8 cellular contexts compared by ENCODE assay signal in the genomic region with DNA sequence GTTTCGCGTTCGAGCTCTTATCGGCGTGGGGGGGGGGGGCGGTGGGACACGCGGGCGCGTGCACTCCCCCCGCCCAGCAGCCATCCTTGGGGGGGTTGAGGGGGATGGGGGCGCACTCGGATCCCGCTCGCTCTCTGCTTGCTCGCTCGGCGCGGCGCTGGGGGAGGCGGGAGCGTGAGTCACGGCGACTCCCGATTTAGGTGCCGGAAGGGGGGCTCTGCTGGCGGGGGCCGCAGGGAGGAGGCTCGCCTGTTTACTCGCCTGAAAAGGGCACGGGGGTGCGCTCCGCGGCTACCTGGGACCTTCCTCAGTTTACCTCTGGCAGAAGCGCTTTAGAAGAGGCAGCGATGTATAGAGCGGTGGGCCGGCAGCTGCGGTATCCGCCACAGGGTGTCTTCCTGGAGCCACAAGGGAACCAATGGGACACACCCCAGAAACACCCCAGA. TPM values are rescaled to one million over a fixed set of nuclear protein-coding genes. Genes with fewer than 3 reads are reported as not detected.
DNase-seq lines count a peak whose midpoint lies in the region; ATAC-seq lines count a peak whose summit lies in the region.

No MANE protein-coding gene starts in this region.

- no peaks in the 10 kb centered on the region for H3K36me3 Mint-ChIP-seq in activated naive CD8-positive, alpha-beta T cell

- peak overlapping the region; percentile 97 for H3K4me3 Mint-ChIP-seq in activated naive CD8-positive, alpha-beta T cell

- peak overlapping the region; percentile 95 for H3K4me3 ChIP-seq in BLaER1
- peak overlapping the region; percentile 35 to 52 for H3K4me3 ChIP-seq in mesenchymal stem cell (ENCODE audit: insufficient read depth in 1 of 2, low read depth in 1 of 2, low read length in 2 of 2)

- peaks cover 58% of the 10 kb centered on the region for H3K4me1 Mint-ChIP-seq in activated naive CD8-positive, alpha-beta T cell (ENCODE audit: low read depth)

- 1% methylated on average over 30 of the region's 40 CpGs for WGBS in mesenchymal stem cell

- H3K36me3 ChIP-seq in BLaER1 (no peaks in the 10 kb centered on the region), mesenchymal stem cell (ENCODE audit: control insufficient read depth in 1 of 2, insufficient read depth in 2 of 2, low read depth in 1 of 2, low read length in 2 of 2) (no peaks in the 10 kb centered on the region)

- peaks cover 21% of the 10 kb centered on the region for H3K27me3 Mint-ChIP-seq in activated naive CD8-positive, alpha-beta T cell

- peak overlapping the region in 1 of 2 experiments; percentile 5 for H3K18ac ChIP-seq in mesenchymal stem cell (ENCODE audit: low read depth in 1 of 2, low read length in 2 of 2)

- H4K20me1 ChIP-seq in BLaER1: peaks cover 51% of the 10 kb centered on the region

- H3K9ac ChIP-seq in BLaER1 (peak overlapping the region; percentile 92), mesenchymal stem cell (ENCODE audit: low read length) (peak overlapping the region; percentile 33)

- H4K8ac ChIP-seq in mesenchymal stem cell (ENCODE audit: low read length): no peak overlapping the region

- peak overlapping the region; percentile 95 for H3K27ac ChIP-seq in BLaER1
- H3K27ac ChIP-seq in mesenchymal stem cell (ENCODE audit: low read length, poor library complexity, severe bottlenecking): no peak overlapping the region

- peak overlapping the region; percentile 98 for H3K27ac Mint-ChIP-seq in activated naive CD8-positive, alpha-beta T cell

- DNase-seq in HK-2 (ENCODE audit: unreplicated experiment) (peak; percentile 38), mesenchymal stem cell (no peak), GOT3 (lab: John Stamatoyannopoulos, UW) (no peak), G401 (ENCODE audit: low spot score) (no peak)

- H2AFZ ChIP-seq in mesenchymal stem cell (ENCODE audit: low read depth, low read length): no peak overlapping the region

- no peak overlapping the region for H2BK12ac ChIP-seq in mesenchymal stem cell (ENCODE audit: low read length in 2 of 2)

- no peak overlapping the region for H4K91ac ChIP-seq in mesenchymal stem cell (ENCODE audit: low read length)

- no peak overlapping the region for H2AK5ac ChIP-seq in mesenchymal stem cell (ENCODE audit: low read length, severe bottlenecking)

- H2BK120ac ChIP-seq in mesenchymal stem cell (ENCODE audit: low read depth, low read length): no peak overlapping the region

- no peak overlapping the region for H2BK5ac ChIP-seq in mesenchymal stem cell (ENCODE audit: low read depth, low read length, poor library complexity, severe bottlenecking)

- H3K27me3 ChIP-seq in BLaER1 (no peaks in the 10 kb centered on the region), mesenchymal stem cell (ENCODE audit: control insufficient read depth in 1 of 2, insufficient read depth in 1 of 2, low read length in 2 of 2) (peaks cover 69 to 73% of the 10 kb centered on the region in 2 experiments)

- H3K9me3 ChIP-seq in BLaER1: peaks cover 5% of the 10 kb centered on the region; the same call in 1 of the 2 replicates
- H3K9me3 ChIP-seq in mesenchymal stem cell (ENCODE audit: control insufficient read depth, low read length): peaks cover 3% of the 10 kb centered on the region

- no peaks in the 10 kb centered on the region for H3K9me3 Mint-ChIP-seq in activated naive CD8-positive, alpha-beta T cell (ENCODE audit: low read depth)

- no peaks in the 10 kb centered on the region for H3K79me1 ChIP-seq in mesenchymal stem cell (replicated peaks; ENCODE audit: low read length, poor library complexity, severe bottlenecking)

- H3K4me2 ChIP-seq in BLaER1: peak overlapping the region; percentile 97
- peak overlapping the region; percentile 64 for H3K4me2 ChIP-seq in mesenchymal stem cell (ENCODE audit: low read length, poor library complexity, severe bottlenecking)

- H3K23ac ChIP-seq in mesenchymal stem cell (ENCODE audit: low read length in 2 of 2): no peak overlapping the region

- no peak overlapping the region for H2BK15ac ChIP-seq in mesenchymal stem cell (ENCODE audit: low read depth, poor library complexity, severe bottlenecking)

- no peak for ATAC-seq in GM21723 (IDR thresholded peaks at IDR 0.05; ENCODE audit: unreplicated experiment)
- no peak for ATAC-seq in HG03095 (IDR thresholded peaks at IDR 0.05; ENCODE audit: unreplicated experiment)

- no peak overlapping the region for H3K14ac ChIP-seq in mesenchymal stem cell (ENCODE audit: low read length in 2 of 2)

- peak overlapping the region in 1 of 2 experiments; percentile 69 for H3K4ac ChIP-seq in mesenchymal stem cell (ENCODE audit: low read depth in 1 of 2, low read length in 2 of 2)

- H3K4me1 ChIP-seq in BLaER1 (peaks cover 70% of the 10 kb centered on the region), mesenchymal stem cell (ENCODE audit: control insufficient read depth, insufficient read depth, low read depth, low read length) (peaks cover 42% of the 10 kb centered on the region)

- in situ Hi-C loops in G401 (cut with HindIII; ENCODE audit: low sequenced_read_pairs): no loop called here

RNA-seq across cellular contexts. Expression of a gene that starts 1.1 kb away (rescaled TPM):
- polyA plus RNA-seq in mesenchymal stem cell (2013, experiment 1 of 2): 10.4 TPM
- polyA plus RNA-seq in mesenchymal stem cell (2013, experiment 2 of 2): 10.3 TPM
- total RNA-seq in G401 (2014; rRNA removed; shearing (Covaris generic)): 7.6 and 10.7 TPM in 2 replicates

RNA-seq across cellular contexts. Expression of a gene that starts 15.9 kb away (rescaled TPM):
- polyA plus RNA-seq in mesenchymal stem cell (2013, experiment 1 of 2): 163 TPM
- polyA plus RNA-seq in mesenchymal stem cell (2013, experiment 2 of 2): 156 TPM
- 298 and 319 TPM in 2 replicates for total RNA-seq in G401 (2014; rRNA removed; shearing (Covaris generic))

RNA-seq across cellular contexts. Expression of a gene that starts 38.9 kb away (rescaled TPM):
- polyA plus RNA-seq in mesenchymal stem cell (2013, experiment 1 of 2): 66.7 TPM
- 65.7 TPM for polyA plus RNA-seq in mesenchymal stem cell (2013, experiment 2 of 2)
- total RNA-seq in G401 (2014; rRNA removed; shearing (Covaris generic)): 82.0 and 134 TPM in 2 replicates
